1 cellular context compared by ENCODE assay signal in the genomic region with DNA sequence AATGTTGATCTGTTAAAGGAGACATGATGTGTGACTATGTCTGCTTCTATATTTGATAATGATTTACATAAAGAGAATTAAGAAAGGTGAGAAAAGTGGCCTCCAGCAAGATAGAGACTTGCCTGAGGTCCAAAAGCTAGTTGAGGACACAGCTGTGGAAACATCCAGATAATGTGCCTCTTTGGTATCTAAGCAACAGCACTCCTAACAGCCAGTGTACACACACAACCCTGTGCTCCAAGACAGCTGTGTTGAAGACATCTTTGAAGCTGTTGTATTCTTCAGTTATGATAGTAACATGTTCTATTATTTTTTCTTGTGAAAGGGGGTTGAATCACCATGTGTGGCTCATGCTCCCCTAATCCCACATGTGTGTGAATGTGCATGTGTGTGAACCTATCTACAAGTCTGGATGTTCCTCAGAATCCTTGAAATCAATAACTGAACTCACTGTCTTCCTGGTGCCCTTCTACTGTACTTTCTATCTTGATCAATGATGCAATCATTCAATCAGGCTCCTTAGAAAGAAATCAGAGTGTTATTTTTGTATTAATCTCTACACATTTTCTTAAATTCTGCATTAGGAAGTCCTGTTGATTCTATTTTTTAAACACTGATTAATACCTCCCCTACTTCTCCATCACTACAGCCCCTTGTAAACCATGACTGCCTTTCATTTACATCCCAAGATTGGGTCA.
TF ChIP-seq lines count a peak whose summit lies in the region.

No MANE protein-coding gene starts in this region.

TF ChIP-seq in HepG2, 621 proteins besides CTCF, POLR2A, EP300 and RAD21:
- TF ChIP-seq, protein P1, sequence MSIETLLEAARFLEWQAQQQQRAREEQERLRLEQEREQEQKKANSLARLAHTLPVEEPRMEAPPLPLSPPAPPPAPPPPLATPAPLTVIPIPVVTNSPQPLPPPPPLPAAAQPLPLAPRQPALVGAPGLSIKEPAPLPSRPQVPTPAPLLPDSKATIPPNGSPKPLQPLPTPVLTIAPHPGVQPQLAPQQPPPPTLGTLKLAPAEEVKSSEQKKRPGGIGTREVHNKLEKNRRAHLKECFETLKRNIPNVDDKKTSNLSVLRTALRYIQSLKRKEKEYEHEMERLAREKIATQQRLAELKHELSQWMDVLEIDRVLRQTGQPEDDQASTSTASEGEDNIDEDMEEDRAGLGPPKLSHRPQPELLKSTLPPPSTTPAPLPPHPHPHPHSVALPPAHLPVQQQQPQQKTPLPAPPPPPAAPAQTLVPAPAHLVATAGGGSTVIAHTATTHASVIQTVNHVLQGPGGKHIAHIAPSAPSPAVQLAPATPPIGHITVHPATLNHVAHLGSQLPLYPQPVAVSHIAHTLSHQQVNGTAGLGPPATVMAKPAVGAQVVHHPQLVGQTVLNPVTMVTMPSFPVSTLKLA (IDR thresholded peaks at IDR 0.05) = 0 out of 2 replicates have a peak, but pooled peaks have one; percentile 21
- TF ChIP-seq RBM39 (IDR thresholded peaks at IDR 0.05; ENCODE audit: low read depth, low read length, poor library complexity, severe bottlenecking) = no peak
- peak; percentile 75 for TF ChIP-seq ATF7 (IDR thresholded peaks at IDR 0.05)
- TF ChIP-seq ATF7 (CRISPR knock-in tag; IDR thresholded peaks at IDR 0.05) = no peak
- TF ChIP-seq ZSCAN30 (CRISPR knock-in tag; IDR thresholded peaks at IDR 0.05) = no peak
- TF ChIP-seq CEBPB (IDR thresholded peaks at IDR 0.05; ENCODE audit: borderline replicate concordance, low read depth, low read length) = peak; percentile 49
- no peak for TF ChIP-seq HDAC2 (CRISPR knock-in tag; IDR thresholded peaks at IDR 0.05)
